13 cellular contexts compared by ENCODE assay signal in the genomic region with DNA sequence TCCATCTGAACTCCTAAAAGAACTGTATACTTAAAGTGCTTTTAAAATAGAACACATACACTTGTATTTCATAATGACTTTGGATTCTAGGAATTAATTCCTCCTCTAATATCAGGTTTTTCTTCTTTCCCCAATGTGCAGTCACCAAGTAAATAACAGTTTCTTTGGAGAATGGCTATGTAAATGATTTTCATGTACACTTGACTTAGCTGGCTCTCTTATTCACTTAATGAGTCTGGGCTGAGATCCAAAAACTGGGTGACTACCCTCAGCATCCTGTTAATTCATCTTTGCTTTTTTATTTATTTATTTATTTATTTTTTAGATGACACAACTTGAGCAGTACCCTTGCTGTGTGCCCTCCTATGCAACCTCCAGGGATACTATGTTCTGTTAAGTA.
DNase-seq lines count a peak whose midpoint lies in the region; ATAC-seq and TF ChIP-seq lines count a peak whose summit lies in the region.
"Had no signal": no experiment of that assay in that cellular context is flagged by ENCODE, and none has a peak within 500 bp of the region (broad histone marks: within the 10 kb centered on the region; RNA-seq: fewer than 3 reads in every experiment).

No MANE protein-coding gene starts in this region.

- no peaks in the 10 kb centered on the region for H3K9me2 ChIP-seq in PC-3 (replicated peaks; ENCODE audit: low read length)

- DNase-seq in DMS53 treated with DMSO at 0.1 percent for 48 hours (lab: John Stamatoyannopoulos, UW; ENCODE audit: unreplicated experiment), result peak; percentile 29
- DNase-seq in NCI-H128 (lab: John Stamatoyannopoulos, UW; ENCODE audit: unreplicated experiment), result peak; percentile 78
- DNase-seq in PC-3, result peak; percentile 78
- peak; percentile 4 for DNase-seq in glomerular visceral epithelial cell (ENCODE audit: extremely low spot score)
- no peak for DNase-seq in substantia nigra (lab: John Stamatoyannopoulos, UW)
- no peak for DNase-seq in SIG-M5 (lab: John Stamatoyannopoulos, UW)
- DNase-seq in SK-N-DZ (ENCODE audit: low spot score), result no peak
- DNase-seq: IMR-90, sigmoid colon, SJCRH30 had no signal

- H3K4me1 ChIP-seq in PC-3 (ENCODE audit: insufficient read depth, low read length), result peaks cover 8% of the 10 kb centered on the region
- H3K4me1 ChIP-seq: BLaER1 treated with 17β-estradiol and CSF1 and Interleukin-3, amounts not matched to agents 10 nM and 100 nM; sigmoid colon; SJCRH30 had no signal

- no peaks in the 10 kb centered on the region for H3K79me2 ChIP-seq in PC-3 (ENCODE audit: low read length)

- H3K9me3 ChIP-seq in PC-3 (ENCODE audit: low read length), result no peaks in the 10 kb centered on the region
- H3K9me3 ChIP-seq: BLaER1 treated with 17β-estradiol and CSF1 and Interleukin-3, amounts not matched to agents 10 nM and 100 nM; sigmoid colon; SJCRH30 had no signal

- 0 out of 2 replicates have a peak overlapping the region, but pooled peaks have one; percentile 17 for H3K27ac ChIP-seq in PC-3 (ENCODE audit: low read length)
- H3K27ac ChIP-seq in substantia nigra (ENCODE audit: low read depth, low read length, poor library complexity, severe bottlenecking), result no peak overlapping the region
- H3K27ac ChIP-seq: BLaER1 treated with 17β-estradiol and CSF1 and Interleukin-3, amounts not matched to agents 10 nM and 100 nM; sigmoid colon; SJCRH30 had no signal

- no peak overlapping the region for H3K9ac ChIP-seq in PC-3 (ENCODE audit: low read length)
- H3K9ac ChIP-seq: BLaER1 treated with 17β-estradiol and CSF1 and Interleukin-3, amounts not matched to agents 10 nM and 100 nM had no signal

- no peaks in the 10 kb centered on the region for H4K20me1 ChIP-seq in PC-3 (ENCODE audit: low read length)
- H4K20me1 ChIP-seq: BLaER1 treated with 17β-estradiol and CSF1 and Interleukin-3, amounts not matched to agents 10 nM and 100 nM had no signal

- BruUV-seq in PC-3 (replicated peaks; lab: Mats Ljungman, UMichigan), result no TSS peak

- no peak overlapping the region for H2AFZ ChIP-seq in PC-3 (ENCODE audit: low read length)

- no peak for TF ChIP-seq CTCF in PC-3 (conservative IDR thresholded peaks at IDR 0.05; ENCODE audit: low read depth, low read length)

- H3K27me3 ChIP-seq in PC-3 (ENCODE audit: low read length), result no peaks in the 10 kb centered on the region
- H3K27me3 ChIP-seq: BLaER1 treated with 17β-estradiol and CSF1 and Interleukin-3, amounts not matched to agents 10 nM and 100 nM; sigmoid colon; SJCRH30 had no signal

- H3F3A ChIP-seq in PC-3 (ENCODE audit: low read length, unreplicated experiment), result no peaks in the 10 kb centered on the region

- CTCF ChIA-PET in PC-3 (lab: Charles Lee), result no interaction called here

- ATAC-seq in PC-3 (peak; percentile 88), HG03460 (IDR thresholded peaks at IDR 0.05; ENCODE audit: unreplicated experiment) (no peak)
- ATAC-seq: natural killer cell treated with Interleukin-12 subunit alpha and Interleukin-12 subunit beta and Interleukin-15 and Interleukin-18, amount 100 ng/mL, for 72 hours had no signal

- POLR2A ChIA-PET in PC-3 (lab: Charles Lee; ENCODE audit: unreplicated experiment), result no interaction called here

- intact Hi-C loops in PC-3 (cut with micrococcal nuclease), result no loop called here

- peak overlapping the region; percentile 42 for H3K4me2 ChIP-seq in PC-3 (ENCODE audit: low read length)
- H3K4me2 ChIP-seq: BLaER1 treated with 17β-estradiol and CSF1 and Interleukin-3, amounts not matched to agents 10 nM and 100 nM had no signal

- no peaks in the 10 kb centered on the region for H3K36me3 ChIP-seq in PC-3 (ENCODE audit: low read depth, low read length)
- H3K36me3 ChIP-seq: BLaER1 treated with 17β-estradiol and CSF1 and Interleukin-3, amounts not matched to agents 10 nM and 100 nM; sigmoid colon; SJCRH30 had no signal

- no peak overlapping the region for H3K4me3 ChIP-seq in PC-3 (ENCODE audit: low read length)
- H3K4me3 ChIP-seq: BLaER1 treated with 17β-estradiol and CSF1 and Interleukin-3, amounts not matched to agents 10 nM and 100 nM; sigmoid colon; SJCRH30 had no signal

Comparison
In these comparisons a context has a peak if more than half of its experiments do, and no peak if none do; other contexts are left out.
1. DNase-seq: peak in DMS53 treated with DMSO at 0.1 percent for 48 hours (single experiment), NCI-H128 (single experiment), PC-3 (single experiment) and glomerular visceral epithelial cell (single experiment); none in substantia nigra (0 of 49), SIG-M5 (single experiment) and SK-N-DZ (single experiment).